ENCODE assay signal across 12 cellular contexts in the genomic region with DNA sequence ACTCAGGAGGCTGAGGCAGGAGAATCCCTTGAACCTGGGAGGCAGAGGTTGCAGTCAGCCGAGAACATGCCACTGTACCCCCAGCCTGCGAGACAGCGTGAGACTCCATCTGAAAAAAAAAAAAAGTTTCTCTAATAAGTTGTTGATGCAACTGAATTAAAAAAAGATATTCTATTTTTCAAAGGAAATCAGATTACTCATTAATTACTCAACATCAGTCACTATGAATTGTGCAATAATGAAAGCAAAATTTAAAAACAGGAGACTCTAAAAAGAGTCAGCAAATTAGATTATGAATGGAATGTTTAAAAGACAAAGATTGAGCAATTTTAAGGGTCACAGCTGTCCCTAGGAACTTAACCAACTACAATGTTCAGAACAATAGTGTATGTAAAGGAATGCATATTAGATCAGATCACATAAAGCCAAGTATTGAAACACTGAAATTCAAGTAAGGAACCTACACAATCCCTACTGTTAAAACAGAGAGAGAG.
DNase-seq lines count a peak whose midpoint lies in the region; ATAC-seq, FAIRE-seq and TF ChIP-seq lines count a peak whose summit lies in the region.
"Had no signal": no experiment of that assay in that cellular context is flagged by ENCODE, and none has a peak within 500 bp of the region (broad histone marks: within the 10 kb centered on the region; RNA-seq: fewer than 3 reads in every experiment).

No MANE protein-coding gene starts in this region.

- H4K20me1 ChIP-seq in K562 (replicated peaks; ENCODE audit: control insufficient read depth, insufficient read depth, low read length): no peaks in the 10 kb centered on the region

- no peaks in the 10 kb centered on the region for H3K9me3 Mint-ChIP-seq in natural killer cell treated with Interleukin-12 subunit alpha and Interleukin-12 subunit beta and Interleukin-15 and Interleukin-18, amount 100 ng/mL, for 72 hours
- no peaks in the 10 kb centered on the region for H3K9me3 Mint-ChIP-seq in natural killer cell
- H3K9me3 Mint-ChIP-seq in CD4-positive, alpha-beta memory T cell: no peaks in the 10 kb centered on the region
- peaks cover 2% of the 10 kb centered on the region for H3K9me3 Mint-ChIP-seq in glutamatergic neuron (ENCODE audit: unreplicated experiment)
- H3K9me3 Mint-ChIP-seq: nephron had no signal

- H3K4me3 ChIP-seq in K562 (no peak overlapping the region), aorta (ENCODE audit: low read length in 2 of 2) (no peak overlapping the region), prostate gland (no peak overlapping the region)
- no peak overlapping the region for H3K4me3 ChIP-seq in CD4-positive, alpha-beta memory T cell (ENCODE audit: low read length in 2 of 2)

- H3K4me1 ChIP-seq in K562 (replicated peaks in 1 of 2; ENCODE audit: control insufficient read depth in 2 of 2, insufficient read depth in 2 of 2, low read length in 2 of 2): no peaks in the 10 kb centered on the region
- H3K4me1 ChIP-seq in aorta (ENCODE audit: control insufficient read depth in 1 of 2, insufficient read depth in 2 of 2, low read length in 2 of 2): no peaks in the 10 kb centered on the region
- H3K4me1 ChIP-seq in prostate gland (replicated peaks): no peaks in the 10 kb centered on the region
- no peaks in the 10 kb centered on the region for H3K4me1 ChIP-seq in CD4-positive, alpha-beta memory T cell (ENCODE audit: insufficient read depth, low read length)
- H3K4me1 ChIP-seq: BE2C had no signal

- TF ChIP-seq POLR2A in K562 (conservative IDR thresholded peaks at IDR 0.05) (no peak), prostate gland (IDR thresholded peaks at IDR 0.05) (no peak)

- no peak overlapping the region for H3K4me3 Mint-ChIP-seq in natural killer cell treated with Interleukin-12 subunit alpha and Interleukin-12 subunit beta and Interleukin-15 and Interleukin-18, amount 100 ng/mL, for 72 hours
- no peak overlapping the region for H3K4me3 Mint-ChIP-seq in natural killer cell
- no peak overlapping the region for H3K4me3 Mint-ChIP-seq in CD4-positive, alpha-beta memory T cell
- no peak overlapping the region for H3K4me3 Mint-ChIP-seq in glutamatergic neuron (ENCODE audit: unreplicated experiment)
- H3K4me3 Mint-ChIP-seq: nephron had no signal

- TF ChIP-seq RAD21 in K562 (CRISPR knock-in tag; conservative IDR thresholded peaks at IDR 0.05 in 1 of 2, IDR thresholded peaks at IDR 0.05 in 1 of 2): no peak

- H3K36me3 Mint-ChIP-seq in natural killer cell treated with Interleukin-12 subunit alpha and Interleukin-12 subunit beta and Interleukin-15 and Interleukin-18, amount 100 ng/mL, for 72 hours: no peaks in the 10 kb centered on the region
- H3K36me3 Mint-ChIP-seq in natural killer cell (no peaks in the 10 kb centered on the region), glutamatergic neuron (ENCODE audit: unreplicated experiment) (no peaks in the 10 kb centered on the region)
- no peaks in the 10 kb centered on the region for H3K36me3 Mint-ChIP-seq in CD4-positive, alpha-beta memory T cell

- no peak for TF ChIP-seq CTCF in natural killer cell (IDR thresholded peaks at IDR 0.05)
- no peak for TF ChIP-seq CTCF in K562 (IDR thresholded peaks at IDR 0.05 in 2 of 3, conservative IDR thresholded peaks at IDR 0.05 in 1 of 3; ENCODE audit: insufficient read depth in 2 of 3, low read depth in 1 of 3, low read length in 3 of 3)
- no peak for TF ChIP-seq CTCF in prostate gland (IDR thresholded peaks at IDR 0.05)
- no peak for TF ChIP-seq CTCF in glutamatergic neuron (IDR thresholded peaks at IDR 0.05; ENCODE audit: partially characterized antibody, unreplicated experiment)

- no TSS peak for BruUV-seq in K562 (replicated peaks; lab: Mats Ljungman, UMichigan)

- DNase-seq in natural killer cell treated with Interleukin-12 subunit alpha and Interleukin-12 subunit beta and Interleukin-15 and Interleukin-18, amount 100 ng/mL, for 72 hours (ENCODE audit: low spot score): no peak
- DNase-seq in natural killer cell: no peak
- no peak for DNase-seq in K562 (ENCODE audit: extremely low read depth in 1 of 4, low spot score in 3 of 4)
- no peak for DNase-seq in left cardiac atrium
- DNase-seq in aorta: no peak
- DNase-seq in prostate gland (ENCODE audit: low spot score): no peak
- no peak for DNase-seq in CD4-positive, alpha-beta memory T cell
- DNase-seq in glutamatergic neuron: no peak
- DNase-seq: activated CD4-positive, CD25-positive, alpha-beta regulatory T cell treated with anti-CD3 and anti-CD28 coated beads, Interleukin-2, amount 50 U/mL, for 72 hours; BE2C; hypothalamus had no signal

- intact Hi-C loops in natural killer cell (cut with micrococcal nuclease) (no loop called here), K562 (cut with micrococcal nuclease) (no loop called here), left cardiac atrium (cut with DNase I) (no loop called here), aorta (cut with DNase I) (no loop called here), prostate gland (cut with DNase I) (no loop called here)
- intact Hi-C loops in CD4-positive, alpha-beta memory T cell (cut with micrococcal nuclease): no loop called here

- in situ Hi-C loops in K562 (cut with MboI): no loop called here

- H3K27me3 ChIP-seq in K562 (ENCODE audit: control insufficient read depth in 2 of 2, insufficient read depth in 2 of 2, low read length in 2 of 2) (no peaks in the 10 kb centered on the region), aorta (ENCODE audit: control insufficient read depth in 1 of 2, insufficient read depth in 2 of 2, low read length in 1 of 2) (no peaks in the 10 kb centered on the region), prostate gland (replicated peaks; ENCODE audit: insufficient read depth) (no peaks in the 10 kb centered on the region)
- H3K27me3 ChIP-seq in CD4-positive, alpha-beta memory T cell (ENCODE audit: insufficient read depth, low read length): no peaks in the 10 kb centered on the region
- H3K27me3 ChIP-seq: BE2C had no signal

- no peaks in the 10 kb centered on the region for H3K9me1 ChIP-seq in K562 (ENCODE audit: control insufficient read depth, insufficient read depth, low read length)

- no peak overlapping the region for H2AFZ ChIP-seq in K562 (ENCODE audit: low read depth, low read length)

- H3K9ac ChIP-seq in K562 (ENCODE audit: insufficient read depth in 1 of 2, low read depth in 2 of 2, low read length in 2 of 2): no peak overlapping the region

- 0% methylated on average over 3 of the region's 3 CpGs for WGBS in K562 (ENCODE audit: insufficient coverage, low coverage, missing lambda C conversion rate)
- WGBS in aorta, 2 donors: 77 to 79% methylated on average over 3 of the region's 3 CpGs
- WGBS in prostate gland: 82% methylated on average over 3 of the region's 3 CpGs

- H3K36me3 ChIP-seq in K562 (ENCODE audit: control insufficient read depth, insufficient read depth, low read length) (no peaks in the 10 kb centered on the region), aorta (ENCODE audit: control insufficient read depth in 1 of 2, insufficient read depth in 2 of 2, low read length in 1 of 2) (no peaks in the 10 kb centered on the region), prostate gland (no peaks in the 10 kb centered on the region)
- no peaks in the 10 kb centered on the region for H3K36me3 ChIP-seq in CD4-positive, alpha-beta memory T cell (ENCODE audit: insufficient read depth, low read length)
- H3K36me3 ChIP-seq: BE2C had no signal

- no peak overlapping the region for H3K4me2 ChIP-seq in K562 (ENCODE audit: insufficient read depth, low read length)

- POLR2A ChIA-PET in K562 (lab: Yijun Ruan, JAX): no interaction called here
- POLR2A ChIA-PET in CD4-positive, alpha-beta memory T cell (lab: Charles Lee; ENCODE audit: partially characterized antibody): no interaction called here

- no peaks in the 10 kb centered on the region for H3K9me3 ChIP-seq in K562 (replicated peaks; ENCODE audit: control insufficient read depth, insufficient read depth, low read depth, low read length)
- H3K9me3 ChIP-seq in aorta (ENCODE audit: control insufficient read depth, low read length): no peaks in the 10 kb centered on the region
- H3K9me3 ChIP-seq in prostate gland: no peaks in the 10 kb centered on the region
- no peaks in the 10 kb centered on the region for H3K9me3 ChIP-seq in CD4-positive, alpha-beta memory T cell (ENCODE audit: control insufficient read depth in 1 of 2, low read length in 2 of 2)
- H3K9me3 ChIP-seq: BE2C had no signal

- H3K27ac Mint-ChIP-seq in natural killer cell treated with Interleukin-12 subunit alpha and Interleukin-12 subunit beta and Interleukin-15 and Interleukin-18, amount 100 ng/mL, for 72 hours: peak overlapping the region; percentile 8 to 20
- no peak overlapping the region for H3K27ac Mint-ChIP-seq in natural killer cell
- no peak overlapping the region for H3K27ac Mint-ChIP-seq in CD4-positive, alpha-beta memory T cell
- H3K27ac Mint-ChIP-seq in glutamatergic neuron (ENCODE audit: unreplicated experiment): no peak overlapping the region
- H3K27ac Mint-ChIP-seq: nephron had no signal

- no peak for TF ChIP-seq EP300 in K562 (IDR thresholded peaks at IDR 0.05; ENCODE audit: low read length)

- H3K27ac ChIP-seq in K562 (ENCODE audit: extremely low read depth, low read depth, low read length) (no peak overlapping the region), aorta (ENCODE audit: low read depth in 1 of 2, low read length in 2 of 2) (no peak overlapping the region), prostate gland (no peak overlapping the region)
- H3K27ac ChIP-seq in CD4-positive, alpha-beta memory T cell (ENCODE audit: low read depth, low read length): no peak overlapping the region

- H3K4me1 Mint-ChIP-seq in natural killer cell treated with Interleukin-12 subunit alpha and Interleukin-12 subunit beta and Interleukin-15 and Interleukin-18, amount 100 ng/mL, for 72 hours (ENCODE audit: low read depth in 2 of 2): peaks cover 3 to 11% of the 10 kb centered on the region in 2 donors
- H3K4me1 Mint-ChIP-seq in natural killer cell: no peaks in the 10 kb centered on the region
- peaks cover 0 to 2% (median 0%) of the 10 kb centered on the region in 4 donors for H3K4me1 Mint-ChIP-seq in CD4-positive, alpha-beta memory T cell
- H3K4me1 Mint-ChIP-seq in glutamatergic neuron (ENCODE audit: low read depth, unreplicated experiment): no peaks in the 10 kb centered on the region

- CTCF ChIA-PET in K562 (lab: Yijun Ruan, JAX; ENCODE audit: low intra/inter-chr PET ratio): no interaction called here
- CTCF ChIA-PET in CD4-positive, alpha-beta memory T cell (lab: Charles Lee; ENCODE audit: partially characterized antibody): no interaction called here

- H3K79me2 ChIP-seq in K562 (ENCODE audit: control insufficient read depth, insufficient read depth, low read length): no peaks in the 10 kb centered on the region

- ATAC-seq in natural killer cell treated with Interleukin-12 subunit alpha and Interleukin-12 subunit beta and Interleukin-15 and Interleukin-18, amount 100 ng/mL, for 72 hours: peak; percentile 53 to 64
- ATAC-seq in natural killer cell (no peak), K562 (no peak), left cardiac atrium (peak; percentile 27 to 70), aorta (ENCODE audit: low FRiP score) (peak; percentile 68)

- FAIRE-seq in K562 (lab: Jason Lieb, UNC): no peak

- H3K27me3 Mint-ChIP-seq in natural killer cell treated with Interleukin-12 subunit alpha and Interleukin-12 subunit beta and Interleukin-15 and Interleukin-18, amount 100 ng/mL, for 72 hours: peaks cover under 1 to 2% of the 10 kb centered on the region in 2 donors
- H3K27me3 Mint-ChIP-seq in natural killer cell (ENCODE audit: low read depth in 2 of 2): no peaks in the 10 kb centered on the region
- H3K27me3 Mint-ChIP-seq in CD4-positive, alpha-beta memory T cell: no peaks in the 10 kb centered on the region
- H3K27me3 Mint-ChIP-seq in glutamatergic neuron (ENCODE audit: unreplicated experiment): peaks cover 1% of the 10 kb centered on the region

Comparison
In these comparisons a context has a peak if more than half of its experiments do, and no peak if none do; other contexts are left out.
1. ATAC-seq: peak in natural killer cell treated with Interleukin-12 subunit alpha and Interleukin-12 subunit beta and Interleukin-15 and Interleukin-18, amount 100 ng/mL, for 72 hours (2 of 2), left cardiac atrium (2 of 2) and aorta (single experiment); none in natural killer cell (0 of 3) and K562 (single experiment).
2. H3K27ac Mint-ChIP-seq: peak in natural killer cell treated with Interleukin-12 subunit alpha and Interleukin-12 subunit beta and Interleukin-15 and Interleukin-18, amount 100 ng/mL, for 72 hours (2 of 2); none in natural killer cell (0 of 2), CD4-positive, alpha-beta memory T cell (0 of 7) and glutamatergic neuron (single experiment).